Comparison of ENCODE assay signal across 23 cellular contexts in the genomic region with DNA sequence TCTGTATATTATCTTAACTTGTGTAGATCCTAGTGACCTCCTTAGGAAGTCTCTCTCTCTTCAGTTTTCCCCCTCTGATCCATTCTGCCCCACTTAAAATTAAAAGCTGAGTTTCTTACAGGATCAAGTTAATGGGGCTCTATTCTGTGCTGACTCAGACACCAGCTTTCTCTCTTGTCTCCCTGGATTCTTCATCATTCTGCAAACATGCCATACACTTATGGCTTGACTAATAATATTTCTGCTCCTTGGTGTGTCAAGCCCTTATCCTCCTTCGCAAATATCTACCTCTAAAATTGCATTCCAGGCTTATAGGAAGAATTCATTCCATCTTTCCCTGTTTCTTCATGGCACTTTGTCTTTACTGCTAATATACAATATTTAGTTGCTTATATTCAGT.
"Had no signal": no experiment of that assay in that cellular context is flagged by ENCODE, and none has a peak within 500 bp of the region (broad histone marks: within the 10 kb centered on the region; RNA-seq: fewer than 3 reads in every experiment).

No MANE protein-coding gene starts in this region.

- DNase-seq: activated CD4-positive, alpha-beta T cell treated with anti-CD3 and anti-CD28 coated beads for 36 hours; activated CD4-positive, alpha-beta T cell treated with anti-CD3 and anti-CD28 coated beads, Interleukin-2, amount 50 U/mL, for 4 hours; activated CD8-positive, alpha-beta memory T cell treated with anti-CD3 and anti-CD28 coated beads for 24 hours; activated CD8-positive, alpha-beta memory T cell treated with anti-CD3 and anti-CD28 coated beads, Interleukin-2, amount 50 U/mL, for 4 hours; activated naive CD4-positive, alpha-beta T cell treated with Interleukin-2 at 50 U/mL for 16 hours; activated naive CD8-positive, alpha-beta T cell treated with anti-CD3 and anti-CD28 coated beads for 36 hours; activated T-cell treated with anti-CD3 and anti-CD28 coated beads, Interleukin-2, amount 50 U/mL, for 24 hours; cerebellar nuclear complex; esophagus squamous epithelium; foreskin melanocyte; left ventricle myocardium inferior; mammary epithelial cell; naive thymus-derived CD8-positive, alpha-beta T cell; pancreas; psoas muscle; stimulated activated CD4-positive, alpha-beta T cell treated with anti-CD3 and anti-CD28 coated beads, Interleukin-4, amount 100 ng/mL, for 24 hours; substantia nigra; T-helper 1 cell; T-helper 9 cell; thyroid gland had no signal

- ATAC-seq: activated CD4-positive, alpha-beta T cell treated with anti-CD3 and anti-CD28 coated beads for 36 hours; naive thymus-derived CD8-positive, alpha-beta T cell; pancreas; psoas muscle; WTC11 had no signal

- H3K27ac ChIP-seq: coronary artery, esophagus squamous epithelium, left ventricle myocardium inferior, pancreas, psoas muscle, right atrium auricular region, thyroid gland had no signal

- H3K9me3 ChIP-seq: esophagus squamous epithelium, left ventricle myocardium inferior, pancreas, psoas muscle, right atrium auricular region, thyroid gland had no signal

- H3K36me3 ChIP-seq: pancreas, right atrium auricular region had no signal

- H3K4me1 ChIP-seq: esophagus squamous epithelium, left ventricle myocardium inferior, psoas muscle, right atrium auricular region had no signal

- H3K4me3 ChIP-seq: coronary artery, esophagus squamous epithelium, left ventricle myocardium inferior, pancreas, psoas muscle, right atrium auricular region, thyroid gland had no signal

- H3K27me3 ChIP-seq: esophagus squamous epithelium, pancreas, right atrium auricular region, thyroid gland had no signal
